In genomic region chr1:156338180-156338973, GRCh38 we compare ENCODE assay signal across 7 cellular contexts. TPM values are rescaled to one million over a fixed set of nuclear protein-coding genes. Genes with fewer than 3 reads are reported as not detected.
DNase-seq lines count a peak whose midpoint lies in the region; ATAC-seq and TF ChIP-seq lines count a peak whose summit lies in the region.

TSS of gene CCT3 (minus strand) at chr1:156338292. CDS start at chr1:156338184, 108 bp downstream.
TSS of gene TSACC (plus strand) at chr1:156338526. CDS start at chr1:156339758, 1,232 bp downstream.

- ATAC-seq in GM18511 (IDR thresholded peaks at IDR 0.05; ENCODE audit: unreplicated experiment) (peak; percentile 94), HG03025 (IDR thresholded peaks at IDR 0.05; ENCODE audit: low FRiP score, unreplicated experiment) (peak; percentile 86)

- in situ Hi-C loops in astrocyte of the spinal cord (cut with HindIII; ENCODE audit: low sequenced_read_pairs): no loop called here

- TF ChIP-seq CTCF in astrocyte of the spinal cord (IDR thresholded peaks at IDR 0.05; ENCODE audit: low read depth, low read length): no peak

- peak within 1 kb of the TSS; percentile 77 for H3K4me3 ChIP-seq in astrocyte of the spinal cord (ENCODE audit: low read depth, low read length)

- peak; percentile 98 for DNase-seq in NCI-H2029 treated with DMSO at 0.1 percent for 48 hours (lab: John Stamatoyannopoulos, UW)
- DNase-seq in T1000 (lab: John Stamatoyannopoulos, UW): peak; percentile 98
- peak; percentile 100 for DNase-seq in astrocyte of the spinal cord (ENCODE audit: low read depth, low spot score)
- peak; percentile 97 to 99 for DNase-seq in hippocampal formation (lab: John Stamatoyannopoulos, UW)
- peak; percentile 99 for DNase-seq in renal cortical epithelial cell (ENCODE audit: low read depth)

RNA-seq across cellular contexts. Expression of gene CCT3, which starts in this region (rescaled TPM):
- 499 and 846 TPM in 2 replicates for total RNA-seq in renal cortical epithelial cell

RNA-seq across cellular contexts. Expression of gene TSACC, which starts in this region (rescaled TPM):
- total RNA-seq in renal cortical epithelial cell: not detected in 2 replicates

Comparison
In these comparisons a context has a peak if more than half of its experiments do, and no peak if none do; other contexts are left out.
1. Peak in every context shown above with its lines: DNase-seq, ATAC-seq and H3K4me3 ChIP-seq.